Comparison of ENCODE assay signal across 8 cellular contexts in genomic region chr2:127105656-127106456, GRCh38. TPM values are rescaled to one million over a fixed set of nuclear protein-coding genes. Genes with fewer than 3 reads are reported as not detected.
A peak's percentile ranks its signal among the peaks of the same experiment; 100 is the strongest.
DNase-seq lines count a peak whose midpoint lies in the region; ATAC-seq and TF ChIP-seq lines count a peak whose summit lies in the region.

No MANE protein-coding gene starts in this region.

- H3K27me3 Mint-ChIP-seq in H9 (ENCODE audit: low read depth), result peaks cover 8% of the 10 kb centered on the region
- peaks cover 6% of the 10 kb centered on the region for H3K27me3 Mint-ChIP-seq in activated B cell treated with CpG ODN at 0.5 μM for 24 hours
- no peaks in the 10 kb centered on the region for H3K27me3 Mint-ChIP-seq in nephron progenitor cell (ENCODE audit: low read depth, poor library complexity)

- H3K4me3 ChIP-seq in ACC112 (ENCODE audit: low read depth, low read length) (peak overlapping the region; percentile 97), foreskin fibroblast (ENCODE audit: low read depth in 1 of 2, low read length in 2 of 2) (peak overlapping the region; percentile 87 to 89)

- no peak overlapping the region for H2BK15ac ChIP-seq in H9 (ENCODE audit: low read depth, low read length)

- CTCF ChIA-PET in activated B cell treated with CpG ODN at 0.5 μM for 24 hours (lab: Charles Lee), result interaction anchor here (0.8 to 1.8 kb wide), 2 partner anchors 26 to 37 kb away, joined by 4 to 8 read pairs; no protein-coding TSS in a partner anchor
- CTCF ChIA-PET in GM10248 (lab: Yijun Ruan, JAX), result interaction anchor here (2.2 to 2.3 kb wide), 2 partner anchors 10 to 38 kb away, joined by 4 to 10 read pairs; no protein-coding TSS in a partner anchor

- H3K4me1 ChIP-seq in ACC112 (ENCODE audit: control insufficient read depth, insufficient read depth, low read length, unreplicated experiment), result peaks cover 51% of the 10 kb centered on the region
- H3K4me1 ChIP-seq in H9 (ENCODE audit: insufficient read depth, low read length), result peaks cover 4% of the 10 kb centered on the region; the same call in 1 of the 2 replicates

- no peak overlapping the region for H3K18ac ChIP-seq in H9 (ENCODE audit: insufficient read length, low read depth, low read length)

- no peak overlapping the region; the same call in 1 of the 2 replicates for H3K14ac ChIP-seq in H9 (ENCODE audit: insufficient read depth, low read length)

- H4K5ac ChIP-seq in H9 (ENCODE audit: insufficient read length, low read depth, low read length), result no peak overlapping the region

- H3K9me3 ChIP-seq in H9 (ENCODE audit: control insufficient read depth, low read depth, low read length), result no peaks in the 10 kb centered on the region

- POLR2A ChIA-PET in activated B cell treated with CpG ODN at 0.5 μM for 24 hours (lab: Charles Lee) (interaction anchor here (0.5 to 1.5 kb wide), 8 partner anchors 12 to 305 kb away, joined by 3 to 7 read pairs (median 5); no protein-coding TSS in a partner anchor), GM10248 (lab: Yijun Ruan, JAX) (no interaction called here)

- H3K27ac ChIP-seq in ACC112 (ENCODE audit: low read depth, low read length), result peak overlapping the region; percentile 56; the same call in 1 of the 2 replicates
- H3K27ac ChIP-seq in H9 (ENCODE audit: insufficient read length, low read depth, low read length), result no peak overlapping the region

- no peak overlapping the region for H3K4ac ChIP-seq in H9 (ENCODE audit: low read depth, low read length)

- peaks cover 0 to 3% (median 0%) of the 10 kb centered on the region in 3 experiments; a peak in 1 of 7 replicates for H3K36me3 Mint-ChIP-seq in H9 (ENCODE audit: insufficient read depth in 1 of 3, low read depth in 3 of 3)
- no peaks in the 10 kb centered on the region for H3K36me3 Mint-ChIP-seq in activated B cell treated with CpG ODN at 0.5 μM for 24 hours (ENCODE audit: low read depth)
- peaks cover 10% of the 10 kb centered on the region for H3K36me3 Mint-ChIP-seq in nephron progenitor cell (ENCODE audit: low read depth)

- H3K23me2 ChIP-seq in H9 (ENCODE audit: insufficient read length, low read depth, low read length, poor library complexity, severe bottlenecking), result peaks cover 17% of the 10 kb centered on the region

- H4K20me1 ChIP-seq in H9 (ENCODE audit: control insufficient read depth, insufficient read depth, insufficient read length), result no peaks in the 10 kb centered on the region

- ATAC-seq in activated B cell treated with CpG ODN at 0.5 μM for 24 hours (ENCODE audit: low read depth) (no peak), HG03469 (IDR thresholded peaks at IDR 0.05; ENCODE audit: unreplicated experiment) (no peak), HG02885 (IDR thresholded peaks at IDR 0.05; ENCODE audit: poor library complexity, unreplicated experiment) (no peak)

- H3T11ph ChIP-seq in H9 (ENCODE audit: low read length), result no peak overlapping the region

- no peak overlapping the region for H3K9ac ChIP-seq in H9 (ENCODE audit: extremely low read depth, insufficient read length, low read length)

- H2AK5ac ChIP-seq in H9 (ENCODE audit: insufficient read length, low read length), result no peak overlapping the region

- DNase-seq in H9 (peak; percentile 69), activated B cell treated with CpG ODN at 0.5 μM for 24 hours (no peak), foreskin fibroblast (peak; percentile 43 to 70), nephron progenitor cell (peak; percentile 61), GM10248 (ENCODE audit: extremely low spot score) (no peak)

- no peaks in the 10 kb centered on the region for H3K36me3 ChIP-seq in ACC112 (ENCODE audit: insufficient read depth, low read length)

- no peak overlapping the region for H4K91ac ChIP-seq in H9 (ENCODE audit: insufficient read length, low read depth, low read length)

- no peaks in the 10 kb centered on the region for H3K79me1 ChIP-seq in H9 (ENCODE audit: insufficient read depth, low read depth, low read length, poor library complexity, severe bottlenecking)

- no peak overlapping the region for H2BK20ac ChIP-seq in H9 (ENCODE audit: low read depth, low read length, poor library complexity, severe bottlenecking)

- H3K56ac ChIP-seq in H9 (ENCODE audit: insufficient read length, low read depth, low read length), result no peak overlapping the region

- TF ChIP-seq CTCF in H9 (conservative IDR thresholded peaks at IDR 0.05) (no peak), activated B cell treated with CpG ODN at 0.5 μM for 24 hours (IDR thresholded peaks at IDR 0.05) (no peak), foreskin fibroblast (IDR thresholded peaks at IDR 0.05; ENCODE audit: low read depth, low read length) (no peak), nephron progenitor cell (IDR thresholded peaks at IDR 0.05) (no peak), GM10248 (IDR thresholded peaks at IDR 0.05; ENCODE audit: control extremely low read depth, extremely low read depth, low read depth, missing control alignments) (no peak)

- H2BK5ac ChIP-seq in H9 (ENCODE audit: insufficient read length, low read length), result no peak overlapping the region

- H3K27ac Mint-ChIP-seq in H9 (no peak overlapping the region), activated B cell treated with CpG ODN at 0.5 μM for 24 hours (no peak overlapping the region), nephron progenitor cell (no peak overlapping the region)

- H2AFZ ChIP-seq in ACC112 (ENCODE audit: low read length, unreplicated experiment) (peak overlapping the region; percentile 48), H9 (ENCODE audit: low read length) (no peak overlapping the region)

- peak overlapping the region; percentile 68 to 79 for H3K4me3 Mint-ChIP-seq in H9
- peak overlapping the region; percentile 77 for H3K4me3 Mint-ChIP-seq in activated B cell treated with CpG ODN at 0.5 μM for 24 hours
- H3K4me3 Mint-ChIP-seq in nephron progenitor cell, result peak overlapping the region; percentile 78

- intact Hi-C loops in activated B cell treated with CpG ODN at 0.5 μM for 24 hours (cut with micrococcal nuclease), result loop anchor here (5.0 kb wide), 1 partner anchor 921 kb away; the partner anchor contains the start of gene SAP130

- no peaks in the 10 kb centered on the region; a peak in 1 of 5 replicates for H3K9me3 Mint-ChIP-seq in H9
- H3K9me3 Mint-ChIP-seq in activated B cell treated with CpG ODN at 0.5 μM for 24 hours, result no peaks in the 10 kb centered on the region
- no peaks in the 10 kb centered on the region for H3K9me3 Mint-ChIP-seq in nephron progenitor cell

- no peaks in the 10 kb centered on the region for H3K27me3 ChIP-seq in ACC112 (ENCODE audit: insufficient read depth, low read length)
- H3K27me3 ChIP-seq in H9 (ENCODE audit: insufficient read depth, low read length), result no peaks in the 10 kb centered on the region

- no peak overlapping the region for H2BK120ac ChIP-seq in H9 (ENCODE audit: low read depth, low read length, poor library complexity, severe bottlenecking)

- no peak overlapping the region for H4K8ac ChIP-seq in H9 (replicated peaks; ENCODE audit: insufficient read length, low read depth, low read length)

- H3K79me2 ChIP-seq in ACC112 (ENCODE audit: control insufficient read depth, insufficient read depth, low read length, unreplicated experiment), result peaks cover 61% of the 10 kb centered on the region
- no peaks in the 10 kb centered on the region; the same call in 1 of the 2 replicates for H3K79me2 ChIP-seq in H9 (ENCODE audit: insufficient read depth, low read length)

- H3K23ac ChIP-seq in H9 (ENCODE audit: insufficient read length, low read depth, low read length), result no peak overlapping the region

- H2BK12ac ChIP-seq in H9 (ENCODE audit: insufficient read length, low read depth, low read length), result no peak overlapping the region

- no CpG with 5 or more reads among the region's 51 CpGs for WGBS in H9 (ENCODE audit: extremely low coverage, insufficient read length, low lambda C conversion rate)

- H3K4me1 Mint-ChIP-seq in H9 (peaks cover 29% of the 10 kb centered on the region in 2 experiments), activated B cell treated with CpG ODN at 0.5 μM for 24 hours (peaks cover 13% of the 10 kb centered on the region), nephron progenitor cell (peaks cover 61% of the 10 kb centered on the region)

- H3K4me2 ChIP-seq in H9 (ENCODE audit: insufficient read depth, insufficient read length, low read length), result peak overlapping the region; percentile 71

RNA-seq across cellular contexts. Expression of gene BIN1, which starts 1.1 kb away (rescaled TPM):
- 30.0 and 32.0 TPM in 2 replicates for total RNA-seq in H9 (2021)
- total RNA-seq in activated B cell treated with CpG ODN at 0.5 μM for 24 hours, result 62.5 and 63.5 TPM in 2 replicates

Comparison
In these comparisons a context has a peak if more than half of its experiments do, and no peak if none do; other contexts are left out.
1. DNase-seq: peak in H9 (single experiment), foreskin fibroblast (2 of 2) and nephron progenitor cell (single experiment); none in activated B cell treated with CpG ODN at 0.5 μM for 24 hours (single experiment) and GM10248 (single experiment).
2. Peak in every context shown above with its lines, with median percentiles within 50 percentile points of each other: H3K4me3 Mint-ChIP-seq.